7 cellular contexts compared by ENCODE assay signal in genomic region chr7:130523519-130524125, GRCh38. TPM values are rescaled to one million over a fixed set of nuclear protein-coding genes. Genes with fewer than 3 reads are reported as not detected.
A peak's percentile ranks its signal among the peaks of the same experiment; 100 is the strongest.
DNase-seq lines count a peak whose midpoint lies in the region; ATAC-seq and TF ChIP-seq lines count a peak whose summit lies in the region.
"Not testable (repeated sequence)": the region's sequence is repeated elsewhere in the genome, so short reads cannot be mapped to it uniquely, and the experiment has no call there.

No MANE protein-coding gene starts in this region.

- not testable (repeated sequence) for H3K4me3 Mint-ChIP-seq in activated CD4-positive, alpha-beta T cell treated with anti-CD3 and anti-CD28 coated beads for 36 hours; activated T-cell treated with anti-CD3 and anti-CD28 coated beads, Interleukin-2, amount 50 U/mL, for 72 hours; neural crest cell

- not testable (repeated sequence) for H3K4me3 ChIP-seq in DND-41 (ENCODE audit: low read depth in 1 of 2, low read length in 2 of 2)

- H3K9ac ChIP-seq in DND-41 (ENCODE audit: low read depth, low read length) = not testable (repeated sequence)

- H3K27ac Mint-ChIP-seq in activated CD4-positive, alpha-beta T cell treated with anti-CD3 and anti-CD28 coated beads for 36 hours; activated T-cell treated with anti-CD3 and anti-CD28 coated beads, Interleukin-2, amount 50 U/mL, for 72 hours: not testable (repeated sequence)
- H3K27ac Mint-ChIP-seq in neural crest cell (ENCODE audit: unreplicated experiment) = peak overlapping the region; percentile 29

- H3K27ac ChIP-seq in DND-41 (ENCODE audit: low read length) = not testable (repeated sequence)
- peak overlapping the region; percentile 48 for H3K27ac ChIP-seq in caudate nucleus (ENCODE audit: low read depth, low read length)

- H3K4me1 ChIP-seq in DND-41 (ENCODE audit: insufficient read depth, low read length) = not testable (repeated sequence)

- DNase-seq in DND-41; activated CD4-positive, alpha-beta T cell treated with anti-CD3 and anti-CD28 coated beads for 36 hours; activated T-cell treated with anti-CD3 and anti-CD28 coated beads, Interleukin-2, amount 50 U/mL, for 72 hours; neural crest cell (ENCODE audit: low read depth, low spot score); stimulated activated naive CD8-positive, alpha-beta T cell treated with anti-CD3 and anti-CD28 coated beads, Interleukin-15, Interleukin-2, amounts not matched to agents 100 U/mL and 50 U/mL, for 24 hours: not testable (repeated sequence)
- DNase-seq in caudate nucleus (lab: John Stamatoyannopoulos, UW) (peak in 43 of 61 donors; percentile 4 to 78 (median 38)), head of caudate nucleus (peak; percentile 17 to 91 (median 68))

- not testable (repeated sequence) for H3K36me3 Mint-ChIP-seq in activated CD4-positive, alpha-beta T cell treated with anti-CD3 and anti-CD28 coated beads for 36 hours (ENCODE audit: low read depth); activated T-cell treated with anti-CD3 and anti-CD28 coated beads, Interleukin-2, amount 50 U/mL, for 72 hours (ENCODE audit: insufficient read depth in 2 of 2); neural crest cell (ENCODE audit: low read depth)

- H3K79me2 ChIP-seq in DND-41 (ENCODE audit: insufficient read depth, low read length) = not testable (repeated sequence)

- not testable (repeated sequence) for H3K4me2 ChIP-seq in DND-41 (ENCODE audit: insufficient read depth, low read length)

- POLR2A ChIA-PET in activated CD4-positive, alpha-beta T cell treated with anti-CD3 and anti-CD28 coated beads for 36 hours (lab: Charles Lee) = not testable (repeated sequence)

- H4K20me1 ChIP-seq in DND-41 (ENCODE audit: insufficient read depth, low read length) = not testable (repeated sequence)

- H3K4me1 Mint-ChIP-seq in activated CD4-positive, alpha-beta T cell treated with anti-CD3 and anti-CD28 coated beads for 36 hours; activated T-cell treated with anti-CD3 and anti-CD28 coated beads, Interleukin-2, amount 50 U/mL, for 72 hours (ENCODE audit: low read depth); neural crest cell: not testable (repeated sequence)

- not testable (repeated sequence) for TF ChIP-seq CTCF in DND-41 (IDR thresholded peaks at IDR 0.05; ENCODE audit: borderline replicate concordance, extremely low read depth, low read length, poor library complexity, severe bottlenecking); neural crest cell (conservative IDR thresholded peaks at IDR 0.05)

- ATAC-seq in DND-41 (ENCODE audit: insufficient read depth, low read depth) = peak; percentile 70; the same call in 2 of the 3 replicates
- ATAC-seq in activated CD4-positive, alpha-beta T cell treated with anti-CD3 and anti-CD28 coated beads for 36 hours = peak; percentile 51
- ATAC-seq in activated T-cell treated with anti-CD3 and anti-CD28 coated beads, Interleukin-2, amount 50 U/mL, for 72 hours (replicated peaks in 1 of 2) = peak; percentile 66 to 68
- ATAC-seq in stimulated activated naive CD8-positive, alpha-beta T cell treated with anti-CD3 and anti-CD28 coated beads, Interleukin-15, Interleukin-2, amounts not matched to agents 100 U/mL and 50 U/mL, for 24 hours = peak; percentile 55

- H3K27me3 ChIP-seq in DND-41 (ENCODE audit: insufficient read depth, low read length, poor library complexity) = not testable (repeated sequence)

- H3K9me3 Mint-ChIP-seq in activated CD4-positive, alpha-beta T cell treated with anti-CD3 and anti-CD28 coated beads for 36 hours (ENCODE audit: low read depth); activated T-cell treated with anti-CD3 and anti-CD28 coated beads, Interleukin-2, amount 50 U/mL, for 72 hours; neural crest cell: not testable (repeated sequence)

- H3K27me3 Mint-ChIP-seq in activated CD4-positive, alpha-beta T cell treated with anti-CD3 and anti-CD28 coated beads for 36 hours; activated T-cell treated with anti-CD3 and anti-CD28 coated beads, Interleukin-2, amount 50 U/mL, for 72 hours (ENCODE audit: low read depth); neural crest cell (ENCODE audit: low read depth): not testable (repeated sequence)

- not testable (repeated sequence) for H3K9me3 ChIP-seq in DND-41 (ENCODE audit: insufficient read depth, low read length, severe bottlenecking)

- H3K36me3 ChIP-seq in DND-41 (ENCODE audit: insufficient read depth, low read length) = not testable (repeated sequence)

- intact Hi-C loops in activated CD4-positive, alpha-beta T cell treated with anti-CD3 and anti-CD28 coated beads for 36 hours (cut with DNase I, micrococcal nuclease); head of caudate nucleus (cut with DNase I): not testable (repeated sequence)

- not testable (repeated sequence) for H2AFZ ChIP-seq in DND-41 (ENCODE audit: low read depth, low read length)

- CTCF ChIA-PET in activated CD4-positive, alpha-beta T cell treated with anti-CD3 and anti-CD28 coated beads for 36 hours (lab: Charles Lee) = not testable (repeated sequence)

RNA-seq across cellular contexts. Expression of gene MEST, which starts 31.7 kb away (rescaled TPM):
- 1 to 10 TPM; 1.7 to 1.9 TPM for total RNA-seq in activated CD4-positive, alpha-beta T cell treated with anti-CD3 and anti-CD28 coated beads for 36 hours
- total RNA-seq in activated T-cell treated with anti-CD3 and anti-CD28 coated beads, Interleukin-2, amount 50 U/mL, for 72 hours = 1 to 10 TPM; 3.5 to 4.8 TPM
- total RNA-seq in neural crest cell = 212 and 236 TPM in 2 replicates

Comparison
In these comparisons a context has a peak if more than half of its experiments do, and no peak if none do; other contexts are left out.
1. RNA of gene MEST, which starts 31.7 kb away (total RNA-seq): 212 to 236 TPM in neural crest cell; 3.5 to 4.8 TPM in activated T-cell treated with anti-CD3 and anti-CD28 coated beads, Interleukin-2, amount 50 U/mL, for 72 hours and 1.7 to 1.9 TPM in activated CD4-positive, alpha-beta T cell treated with anti-CD3 and anti-CD28 coated beads for 36 hours; every median in the first group is over 10 times any median in the second.
2. Peak in every context shown above with its lines, with median percentiles within 50 percentile points of each other: ATAC-seq.